ENCODE assay signal across 8 cellular contexts in the genomic region with DNA sequence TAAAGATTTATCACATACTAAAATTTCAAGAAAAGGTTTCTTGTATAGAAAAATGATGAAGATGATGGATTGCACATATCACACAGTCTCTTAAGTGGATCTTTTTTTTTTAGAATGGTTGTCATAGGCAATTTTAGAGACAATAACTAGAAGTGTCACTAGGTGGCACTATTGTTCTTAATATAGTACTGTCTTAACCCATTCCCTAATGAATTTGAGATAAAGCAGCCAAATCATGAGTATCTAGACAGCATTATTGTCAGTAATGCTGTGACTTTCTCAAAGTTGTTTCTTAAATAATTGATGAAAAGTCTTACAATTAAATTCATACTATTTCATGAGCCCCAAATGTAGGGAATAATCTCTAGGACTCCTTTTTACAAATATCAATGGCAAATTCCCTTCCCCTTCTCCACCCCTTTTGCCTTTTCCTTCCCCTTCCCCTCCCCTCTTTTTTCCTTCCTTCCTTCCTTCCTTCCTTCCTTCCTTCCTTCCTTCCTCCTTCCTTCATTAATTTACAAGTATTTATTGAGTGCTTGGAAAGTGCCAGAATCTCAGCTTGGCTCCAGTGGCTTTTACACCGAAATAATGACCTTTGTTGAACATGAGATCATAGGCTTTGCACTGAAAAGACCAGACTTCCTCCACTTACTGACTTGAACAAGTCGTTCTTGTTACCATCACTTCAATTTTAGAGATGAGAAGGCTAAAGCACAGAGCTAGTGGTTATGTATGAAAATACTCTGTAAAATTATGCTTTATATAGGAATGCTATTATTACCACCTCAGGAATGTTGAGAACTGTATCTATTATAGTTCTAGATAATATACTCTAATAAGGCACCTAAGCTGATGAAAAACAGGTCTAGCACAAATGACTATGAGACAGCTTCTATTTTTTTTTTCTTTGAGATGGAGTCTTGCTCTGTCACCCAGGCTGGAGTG. TPM values are rescaled to one million over a fixed set of nuclear protein-coding genes. Genes with fewer than 3 reads are reported as not detected.
DNase-seq lines count a peak whose midpoint lies in the region; ATAC-seq and TF ChIP-seq lines count a peak whose summit lies in the region.

No MANE protein-coding gene starts in this region.

- H3K4me3 ChIP-seq in SJCRH30, result peak overlapping the region; percentile 54; the same call in 1 of the 2 replicates

- peaks cover 20% of the 10 kb centered on the region for H3K4me1 ChIP-seq in SJCRH30

- no peaks in the 10 kb centered on the region for H3K27me3 ChIP-seq in SJCRH30

- H3K27ac ChIP-seq in SJCRH30 (peak overlapping the region; percentile 71), epithelial cell of prostate (peak overlapping the region; percentile 6)

- no peaks in the 10 kb centered on the region for H3K9me3 ChIP-seq in SJCRH30 (replicated peaks)

- TF ChIP-seq POLR2A in GM18505 (IDR thresholded peaks at IDR 0.05; ENCODE audit: borderline replicate concordance, extremely low read depth, insufficient read depth, insufficient read length), result no peak

- H3K36me3 ChIP-seq in SJCRH30, result 0 out of 2 replicates have a peak, but pooled peaks cover 2% of the 10 kb centered on the region

- ATAC-seq in GM18505 (IDR thresholded peaks at IDR 0.05; ENCODE audit: unreplicated experiment) (peak; percentile 40), HG02981 (IDR thresholded peaks at IDR 0.05; ENCODE audit: unreplicated experiment) (no peak), GM18867 (IDR thresholded peaks at IDR 0.05; ENCODE audit: unreplicated experiment) (no peak)

- DNase-seq in AG08396 (ENCODE audit: low spot score) (peak; percentile 39), MV-4-11 (lab: John Stamatoyannopoulos, UW) (peak; percentile 71), SJCRH30 (peak in 1 of 2 experiments; percentile 85), epithelial cell of prostate (ENCODE audit: low read depth, low spot score) (no peak), myocyte (ENCODE audit: low read depth) (peak; percentile 87)

RNA-seq across cellular contexts. Expression of a gene that starts 19.8 kb away (rescaled TPM):
- 106 and 118 TPM in 2 replicates for total RNA-seq in SJCRH30 (2014; rRNA removed; shearing (Covaris generic))
- total RNA-seq in myocyte, result 284 and 330 TPM in 2 replicates
- 624 TPM for polyA plus RNA-seq in myocyte (2012)

RNA-seq across cellular contexts. Expression of a gene that starts 34.1 kb away (rescaled TPM):
- 207 and 234 TPM in 2 replicates for total RNA-seq in SJCRH30 (2014; rRNA removed; shearing (Covaris generic))
- total RNA-seq in myocyte, result 680 and 760 TPM in 2 replicates
- 776 TPM for polyA plus RNA-seq in myocyte (2012)
